10 cellular contexts compared by ENCODE assay signal in genomic region chr11:1750481-1750839, GRCh38. TPM values are rescaled to one million over a fixed set of nuclear protein-coding genes. Genes with fewer than 3 reads are reported as not detected.
DNase-seq lines count a peak whose midpoint lies in the region; ATAC-seq and TF ChIP-seq lines count a peak whose summit lies in the region.
"Had no signal": no experiment of that assay in that cellular context is flagged by ENCODE, and none has a peak within 500 bp of the region (broad histone marks: within the 10 kb centered on the region; RNA-seq: fewer than 3 reads in every experiment).

Gene IFITM10, minus strand, starts transcription at chr11:1750595. Its CDS starts 153 bp downstream, at chr11:1750442.

- peaks cover 7% of the 10 kb centered on the region for H3K9me3 Mint-ChIP-seq in stimulated activated naive CD8-positive, alpha-beta T cell treated with anti-CD3 and anti-CD28 coated beads, Interleukin-15, Interleukin-2, amounts not matched to agents 100 ng/mL and 50 ng/mL, for 24 hours
- no peaks in the 10 kb centered on the region for H3K9me3 Mint-ChIP-seq in mesothelial cell of epicardium
- peaks cover 9% of the 10 kb centered on the region for H3K9me3 Mint-ChIP-seq in T-helper 2 cell treated with Interferon-gamma antibody and Interleukin-4, amounts not matched to agents 5 μg/mL and 100 μg/mL, for 36 hours

- peak within 1 kb of the TSS; percentile 48 for H3K4me3 Mint-ChIP-seq in stimulated activated naive CD8-positive, alpha-beta T cell treated with anti-CD3 and anti-CD28 coated beads, Interleukin-15, Interleukin-2, amounts not matched to agents 100 ng/mL and 50 ng/mL, for 24 hours
- peak within 1 kb of the TSS; percentile 52 for H3K4me3 Mint-ChIP-seq in mesothelial cell of epicardium
- no peak within 1 kb of the TSS for H3K4me3 Mint-ChIP-seq in T-helper 2 cell treated with Interferon-gamma antibody and Interleukin-4, amounts not matched to agents 5 μg/mL and 100 μg/mL, for 36 hours

- peak within 1 kb of the TSS; percentile 31 for H3K27ac Mint-ChIP-seq in stimulated activated naive CD8-positive, alpha-beta T cell treated with anti-CD3 and anti-CD28 coated beads, Interleukin-15, Interleukin-2, amounts not matched to agents 100 ng/mL and 50 ng/mL, for 24 hours
- no peak within 1 kb of the TSS for H3K27ac Mint-ChIP-seq in mesothelial cell of epicardium
- H3K27ac Mint-ChIP-seq in T-helper 2 cell treated with Interferon-gamma antibody and Interleukin-4, amounts not matched to agents 5 μg/mL and 100 μg/mL, for 36 hours, result no peak within 1 kb of the TSS

- no peaks in the 10 kb centered on the region for H3K27me3 ChIP-seq in aorta (ENCODE audit: control insufficient read depth in 1 of 2, insufficient read depth in 2 of 2, low read length in 1 of 2)

- no peak for ATAC-seq in stimulated activated naive CD8-positive, alpha-beta T cell treated with anti-CD3 and anti-CD28 coated beads, Interleukin-15, Interleukin-2, amounts not matched to agents 100 U/mL and 50 U/mL, for 24 hours
- no peak for ATAC-seq in aorta (ENCODE audit: low FRiP score)
- ATAC-seq in HG02571 (IDR thresholded peaks at IDR 0.05; ENCODE audit: unreplicated experiment), result no peak

- peaks cover 5% of the 10 kb centered on the region for H3K36me3 Mint-ChIP-seq in stimulated activated naive CD8-positive, alpha-beta T cell treated with anti-CD3 and anti-CD28 coated beads, Interleukin-15, Interleukin-2, amounts not matched to agents 100 ng/mL and 50 ng/mL, for 24 hours (ENCODE audit: low read depth)
- H3K36me3 Mint-ChIP-seq in mesothelial cell of epicardium, result no peaks in the 10 kb centered on the region
- peaks cover 5% of the 10 kb centered on the region for H3K36me3 Mint-ChIP-seq in T-helper 2 cell treated with Interferon-gamma antibody and Interleukin-4, amounts not matched to agents 5 μg/mL and 100 μg/mL, for 36 hours (ENCODE audit: low read depth)

- no peaks in the 10 kb centered on the region for H3K9me3 ChIP-seq in aorta (ENCODE audit: control insufficient read depth, low read length)

- H3K4me3 ChIP-seq in aorta (ENCODE audit: low read length in 2 of 2), result peak within 1 kb of the TSS; percentile 56 to 59

- peaks cover 0 to 4% of the 10 kb centered on the region in 2 donors for H3K36me3 ChIP-seq in aorta (ENCODE audit: control insufficient read depth in 1 of 2, insufficient read depth in 2 of 2, low read length in 1 of 2)

- DNase-seq in stimulated activated naive CD8-positive, alpha-beta T cell treated with anti-CD3 and anti-CD28 coated beads, Interleukin-15, Interleukin-2, amounts not matched to agents 100 U/mL and 50 U/mL, for 24 hours, result no peak
- DNase-seq in mesothelial cell of epicardium (ENCODE audit: low spot score in 2 of 2, unreplicated experiment in 2 of 2), result no peak
- DNase-seq in aorta, result peak; percentile 79 to 82
- no peak for DNase-seq in T-helper 2 cell
- no peak for DNase-seq in T-helper 2 cell treated with Interferon-gamma antibody and Interleukin-4, amounts not matched to agents 5 μg/mL and 100 μg/mL, for 36 hours (ENCODE audit: low spot score)
- DNase-seq: CD4-positive, CD25-positive, alpha-beta regulatory T cell; occipital lobe had no signal

- H3K4me1 Mint-ChIP-seq in stimulated activated naive CD8-positive, alpha-beta T cell treated with anti-CD3 and anti-CD28 coated beads, Interleukin-15, Interleukin-2, amounts not matched to agents 100 ng/mL and 50 ng/mL, for 24 hours (ENCODE audit: low read depth), result peaks cover 36% of the 10 kb centered on the region
- peaks cover 12% of the 10 kb centered on the region for H3K4me1 Mint-ChIP-seq in mesothelial cell of epicardium
- H3K4me1 Mint-ChIP-seq in T-helper 2 cell treated with Interferon-gamma antibody and Interleukin-4, amounts not matched to agents 5 μg/mL and 100 μg/mL, for 36 hours (ENCODE audit: low read depth), result peaks cover 7% of the 10 kb centered on the region

- no peak for TF ChIP-seq CTCF in mesothelial cell of epicardium (IDR thresholded peaks at IDR 0.05; ENCODE audit: unreplicated experiment)

- intact Hi-C loops in aorta (cut with DNase I), result no loop called here

- H3K27ac ChIP-seq in cingulate gyrus (ENCODE audit: low read depth, low read length) (peak within 1 kb of the TSS; percentile 72), aorta (ENCODE audit: low read depth in 1 of 2, low read length in 2 of 2) (peak within 1 kb of the TSS; percentile 54 to 86)

- 34 to 35% methylated on average over 6 of the region's 6 CpGs for WGBS in aorta, 2 donors

- no peaks in the 10 kb centered on the region for H3K4me1 ChIP-seq in aorta (ENCODE audit: control insufficient read depth in 1 of 2, insufficient read depth in 2 of 2, low read length in 2 of 2)

- H3K27me3 Mint-ChIP-seq in stimulated activated naive CD8-positive, alpha-beta T cell treated with anti-CD3 and anti-CD28 coated beads, Interleukin-15, Interleukin-2, amounts not matched to agents 100 ng/mL and 50 ng/mL, for 24 hours, result peaks cover 14% of the 10 kb centered on the region
- H3K27me3 Mint-ChIP-seq in mesothelial cell of epicardium (ENCODE audit: low read depth), result peaks cover 44% of the 10 kb centered on the region
- peaks cover 17% of the 10 kb centered on the region for H3K27me3 Mint-ChIP-seq in T-helper 2 cell treated with Interferon-gamma antibody and Interleukin-4, amounts not matched to agents 5 μg/mL and 100 μg/mL, for 36 hours (ENCODE audit: low read depth)

RNA-seq across cellular contexts. Expression of gene IFITM10, which starts in this region (rescaled TPM):
- total RNA-seq in mesothelial cell of epicardium, result 2.2 to 2.8 TPM (median 2.7 TPM) in 3 replicates
- total RNA-seq in aorta, result 10 to 100 TPM; 10.7 to 15.0 TPM
- polyA plus RNA-seq in aorta, result 10 to 100 TPM in 1 of 2 donors, 1 to 10 TPM in 1; 1.9 to 47.7 TPM
- polyA plus RNA-seq: CD4-positive, CD25-positive, alpha-beta regulatory T cell had no signal

Comparison
In these comparisons a context has a peak if more than half of its experiments do, and no peak if none do; other contexts are left out.
1. DNase-seq: peak in aorta (2 of 2); none in stimulated activated naive CD8-positive, alpha-beta T cell treated with anti-CD3 and anti-CD28 coated beads, Interleukin-15, Interleukin-2, amounts not matched to agents 100 U/mL and 50 U/mL, for 24 hours (single experiment), mesothelial cell of epicardium (0 of 2), T-helper 2 cell (0 of 5) and T-helper 2 cell treated with Interferon-gamma antibody and Interleukin-4, amounts not matched to agents 5 μg/mL and 100 μg/mL, for 36 hours (single experiment).